Comparison of ENCODE assay signal across 20 cellular contexts in genomic region chr19:28422791-28423650, GRCh38.
"Had no signal": no experiment of that assay in that cellular context is flagged by ENCODE, and none has a peak within 500 bp of the region (broad histone marks: within the 10 kb centered on the region; RNA-seq: fewer than 3 reads in every experiment).

No MANE protein-coding gene starts in this region.

- ATAC-seq: heart left ventricle; left lobe of liver; natural killer cell; stimulated activated naive B cell treated with anti-CD40 and anti-IgM and Interleukin-4, amounts not matched to agents 10 μg/mL and 1 μg/mL and 100 μg/mL, for 72 hours; stimulated activated naive CD8-positive, alpha-beta T cell treated with anti-CD3 and anti-CD28 coated beads, Interleukin-15, amount 100 ng/mL, for 72 hours had no signal

- DNase-seq: colonic mucosa; dermis blood vessel endothelial cell; effector CD4-positive, alpha-beta T cell; foreskin melanocyte; heart left ventricle; hippocampal formation; mammary epithelial cell; natural killer cell; posterior cingulate gyrus; sigmoid colon; stimulated activated CD4-positive, alpha-beta T cell treated with anti-CD3 and anti-CD28 coated beads, Interleukin-2, amount 100 ng/mL, for 24 hours; stimulated activated CD4-positive, alpha-beta T cell treated with anti-CD3 and anti-CD28 coated beads, Interleukin-4, amount 100 ng/mL, for 4 hours; stimulated activated naive B cell treated with anti-CD40 and anti-IgM and Interleukin-4, amounts not matched to agents 10 μg/mL and 1 μg/mL and 100 μg/mL, for 72 hours; stimulated activated naive CD8-positive, alpha-beta T cell treated with anti-CD3 and anti-CD28 coated beads, Interleukin-15, amount 100 ng/mL, for 72 hours; transverse colon had no signal

- H3K27ac Mint-ChIP-seq: natural killer cell; stimulated activated naive B cell treated with anti-CD40 and anti-IgM and Interleukin-4, amounts not matched to agents 10 μg/mL and 1 μg/mL and 100 μg/mL, for 72 hours; stimulated activated naive CD8-positive, alpha-beta T cell treated with anti-CD3 and anti-CD28 coated beads, Interleukin-15, amount 100 ng/mL, for 72 hours had no signal

- FAIRE-seq: islet of Langerhans had no signal

- H3K4me1 ChIP-seq: heart left ventricle, sigmoid colon had no signal

- H3K4me3 ChIP-seq: colonic mucosa, heart left ventricle, sigmoid colon, skin epidermis, thoracic aorta, transverse colon had no signal

- H3K4me1 Mint-ChIP-seq: stimulated activated naive CD8-positive, alpha-beta T cell treated with anti-CD3 and anti-CD28 coated beads, Interleukin-15, amount 100 ng/mL, for 72 hours had no signal

- H3K9me3 Mint-ChIP-seq: natural killer cell; neural crest cell; stimulated activated naive B cell treated with anti-CD40 and anti-IgM and Interleukin-4, amounts not matched to agents 10 μg/mL and 1 μg/mL and 100 μg/mL, for 72 hours; stimulated activated naive CD8-positive, alpha-beta T cell treated with anti-CD3 and anti-CD28 coated beads, Interleukin-15, amount 100 ng/mL, for 72 hours had no signal

- H3K9me3 ChIP-seq: colonic mucosa, heart left ventricle, sigmoid colon, thoracic aorta, transverse colon had no signal

- H3K27ac ChIP-seq: colonic mucosa, heart left ventricle, sigmoid colon, skin epidermis, thoracic aorta, transverse colon had no signal

- H3K4me3 Mint-ChIP-seq: natural killer cell; neural crest cell; stimulated activated naive B cell treated with anti-CD40 and anti-IgM and Interleukin-4, amounts not matched to agents 10 μg/mL and 1 μg/mL and 100 μg/mL, for 72 hours; stimulated activated naive CD8-positive, alpha-beta T cell treated with anti-CD3 and anti-CD28 coated beads, Interleukin-15, amount 100 ng/mL, for 72 hours had no signal

- H3K36me3 ChIP-seq: colonic mucosa, heart left ventricle, sigmoid colon, thoracic aorta, transverse colon had no signal

- H3K27me3 ChIP-seq: colonic mucosa, transverse colon had no signal

- H3K36me3 Mint-ChIP-seq: natural killer cell; stimulated activated naive B cell treated with anti-CD40 and anti-IgM and Interleukin-4, amounts not matched to agents 10 μg/mL and 1 μg/mL and 100 μg/mL, for 72 hours had no signal
